Comparison of ENCODE assay signal across 8 cellular contexts in the genomic region with DNA sequence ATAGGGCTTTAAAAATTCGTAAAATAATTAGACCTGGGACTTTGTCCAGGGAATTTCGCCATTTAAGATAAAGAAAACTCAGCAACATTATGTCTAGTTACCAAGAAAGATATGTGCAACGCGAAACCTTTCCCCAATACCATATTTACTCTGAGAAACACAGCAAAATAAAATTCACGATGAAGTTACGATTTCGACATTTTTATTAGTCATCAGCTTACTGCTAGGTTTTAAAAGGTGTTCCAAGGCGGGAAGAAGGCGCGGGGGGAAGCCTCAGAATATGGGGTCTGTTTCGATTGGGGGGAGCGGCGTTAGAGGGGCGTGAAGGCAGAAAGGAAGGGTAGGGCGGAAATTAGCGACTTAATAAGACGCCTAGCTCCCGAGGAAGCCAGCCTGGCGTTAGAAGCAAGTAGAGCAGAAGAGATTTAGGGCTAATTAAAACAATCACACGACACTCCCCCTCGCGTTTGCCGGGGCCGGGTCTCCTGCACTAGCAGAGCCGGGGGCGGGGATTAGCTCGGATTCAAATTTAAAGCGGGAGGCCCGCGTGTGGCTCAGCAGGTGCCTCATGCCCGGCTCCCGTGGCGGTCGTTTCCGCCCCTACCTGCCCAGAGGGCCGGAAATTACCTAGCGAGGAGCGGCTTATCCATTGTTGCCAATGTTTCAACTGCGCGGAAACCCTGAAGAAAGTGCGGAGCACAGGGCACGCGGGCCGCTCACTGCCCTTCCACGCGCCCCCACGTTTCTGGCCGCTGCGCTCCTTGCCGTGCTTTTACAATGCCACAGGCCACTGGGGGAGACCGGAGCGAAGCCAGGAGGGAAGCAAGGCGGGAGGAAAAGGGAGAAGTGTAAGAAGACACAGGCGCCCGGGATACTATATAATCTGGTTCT. TPM values are rescaled to one million over a fixed set of nuclear protein-coding genes. Genes with fewer than 3 reads are reported as not detected.
A peak's percentile ranks its signal among the peaks of the same experiment; 100 is the strongest.
DNase-seq lines count a peak whose midpoint lies in the region; ATAC-seq and TF ChIP-seq lines count a peak whose summit lies in the region.

No MANE protein-coding gene starts in this region.

- H3K27ac ChIP-seq in duodenal mucosa (ENCODE audit: low read depth, low read length) (peak overlapping the region; percentile 87), right lobe of liver (peak overlapping the region; percentile 74 to 85 (median 77))

- H3K4me3 Mint-ChIP-seq in CD14-positive monocyte: peak overlapping the region; percentile 90 to 98

- under 1% methylated on average over 41 of the region's 55 CpGs for WGBS in right lobe of liver (ENCODE audit: insufficient coverage, low coverage, low lambda C conversion rate, missing lambda C conversion rate)

- no peaks in the 10 kb centered on the region for H3K9me3 Mint-ChIP-seq in CD14-positive monocyte

- peak overlapping the region; percentile 86 to 94 (median 91) for H3K27ac Mint-ChIP-seq in CD14-positive monocyte

- ATAC-seq in GM19438 (IDR thresholded peaks at IDR 0.05; ENCODE audit: low read depth, unreplicated experiment) (peak; percentile 37), HG03571 (IDR thresholded peaks at IDR 0.05; ENCODE audit: unreplicated experiment) (peak; percentile 33), right lobe of liver (peak; percentile 43 to 63 (median 58))

- H3K36me3 ChIP-seq in duodenal mucosa (ENCODE audit: control insufficient read depth in 1 of 2, insufficient read depth in 2 of 2, low read length in 2 of 2) (no peaks in the 10 kb centered on the region), right lobe of liver (no peaks in the 10 kb centered on the region)

- peaks cover 0 to under 1% of the 10 kb centered on the region in 2 donors for H3K36me3 Mint-ChIP-seq in CD14-positive monocyte

- H3K4me1 Mint-ChIP-seq in CD14-positive monocyte: peaks cover 30% of the 10 kb centered on the region

- peaks cover 17 to 29% of the 10 kb centered on the region in 2 donors for H3K4me1 ChIP-seq in duodenal mucosa (ENCODE audit: control insufficient read depth in 1 of 2, insufficient read depth in 2 of 2, low read length in 2 of 2)
- peaks cover 0 to 20% (median 10%) of the 10 kb centered on the region in 4 donors for H3K4me1 ChIP-seq in right lobe of liver

- peak; percentile 53 for TF ChIP-seq POLR2A in right lobe of liver (IDR thresholded peaks at IDR 0.05)

- TF ChIP-seq CTCF in CD14-positive monocyte (IDR thresholded peaks at IDR 0.05): no peak
- TF ChIP-seq CTCF in right lobe of liver (IDR thresholded peaks at IDR 0.05): no peak

- DNase-seq in CD14-positive monocyte (ENCODE audit: low spot score): peak; percentile 69
- peak; percentile 95 for DNase-seq in NCI-H748 treated with DMSO at 0.1 percent for 48 hours (lab: John Stamatoyannopoulos, UW)
- DNase-seq in activated CD4-positive, alpha-beta T cell treated with anti-CD3 and anti-CD28 coated beads, Interleukin-2, amount 50 U/mL, for 4 hours: peak; percentile 91 to 92
- peak; percentile 86 to 89 (median 87) for DNase-seq in right lobe of liver
- DNase-seq in stimulated activated CD4-positive, alpha-beta T cell treated with anti-CD3 and anti-CD28 coated beads, Interleukin-4, amount 100 ng/mL, for 48 hours (ENCODE audit: low read depth in 2 of 2): peak; percentile 83 to 85

- intact Hi-C loops in CD14-positive monocyte (cut with micrococcal nuclease) (loop anchor here (5.0 to 10.0 kb wide), 5 partner anchors 42 to 715 kb away; partner anchors contain the start of genes DCAF6 (in 1 of the 2) and MPC2 (in 1 of the 2)), right lobe of liver (cut with DNase I) (no loop called here)

- H3K4me3 ChIP-seq in duodenal mucosa (ENCODE audit: low read depth in 1 of 2, low read length in 2 of 2) (peak overlapping the region; percentile 87 to 91), right lobe of liver (peak overlapping the region; percentile 77 to 94 (median 85))

- H3K27me3 Mint-ChIP-seq in CD14-positive monocyte (ENCODE audit: low read depth in 3 of 3): no peaks in the 10 kb centered on the region

- peak overlapping the region; percentile 71 to 76 for H3K9ac ChIP-seq in duodenal mucosa (ENCODE audit: low read depth in 1 of 2, low read length in 2 of 2)

- H3K9me3 ChIP-seq in duodenal mucosa (ENCODE audit: control insufficient read depth in 1 of 2, low read length in 2 of 2) (peaks cover 0 to 5% of the 10 kb centered on the region in 2 donors), right lobe of liver (no peaks in the 10 kb centered on the region)

- H3K27me3 ChIP-seq in duodenal mucosa (ENCODE audit: control insufficient read depth in 1 of 2, insufficient read depth in 2 of 2, low read length in 2 of 2): no peaks in the 10 kb centered on the region
- no peaks in the 10 kb centered on the region for H3K27me3 ChIP-seq in right lobe of liver

RNA-seq across cellular contexts. Expression of gene POU2F1, which starts 0.8 kb away (rescaled TPM):
- 1 to 10 TPM; 2.3 to 4.2 TPM for polyA plus RNA-seq in CD14-positive monocyte
- total RNA-seq in right lobe of liver: 10 to 100 TPM in 1 of 6 experiments, 1 to 10 TPM in 5; 4.8 to 10.3 (median 6.2) TPM

Comparison
In these comparisons a context has a peak if more than half of its experiments do, and no peak if none do; other contexts are left out.
1. Peak in every context shown above with its lines: DNase-seq, ATAC-seq, H3K4me3 ChIP-seq and H3K27ac ChIP-seq.
2. intact Hi-C loops: an anchor here in CD14-positive monocyte (5.0 to 10.0 kb wide); none called in right lobe of liver.